11 cellular contexts compared by ENCODE assay signal in genomic region chr3:48119495-48120193, GRCh38.
A peak's percentile ranks its signal among the peaks of the same experiment; 100 is the strongest.
DNase-seq lines count a peak whose midpoint lies in the region; ATAC-seq and TF ChIP-seq lines count a peak whose summit lies in the region.
"Had no signal": no experiment of that assay in that cellular context is flagged by ENCODE, and none has a peak within 500 bp of the region (broad histone marks: within the 10 kb centered on the region; RNA-seq: fewer than 3 reads in every experiment).

No MANE protein-coding gene starts in this region.

- H3K36me3 ChIP-seq in MG63 (no peaks in the 10 kb centered on the region), mesendoderm (ENCODE audit: control insufficient read depth, insufficient read depth, low read length) (no peaks in the 10 kb centered on the region), transverse colon (no peaks in the 10 kb centered on the region)

- H2BK15ac ChIP-seq in mesendoderm (replicated peaks; ENCODE audit: low read depth), result no peak overlapping the region

- DNase-seq in MG63, result peak; percentile 67
- peak; percentile 62 for DNase-seq in fibroblast of mammary gland (ENCODE audit: low read depth)
- DNase-seq in mesendoderm, result no peak
- DNase-seq in transverse colon, result peak; percentile 22
- no peak for DNase-seq in activated CD8-positive, alpha-beta T cell treated with anti-CD3 and anti-CD28 coated beads, Interleukin-2, amount 10 ng/mL, durations not matched to agents 7 days and 5 days
- DNase-seq in amniotic stem cell (lab: John Stamatoyannopoulos, UW), result no peak
- no peak for DNase-seq in stimulated activated effector memory CD8-positive, alpha-beta T cell treated with anti-CD3 and anti-CD28 coated beads, Interleukin-12 subunit alpha, Interleukin-12 subunit beta, amount 100 ng/mL, for 72 hours (ENCODE audit: low spot score in 2 of 2)
- no peak for DNase-seq in activated CD4-positive, alpha-beta T cell treated with anti-CD3 and anti-CD28 coated beads, Interleukin-2, amount 50 U/mL, for 48 hours
- DNase-seq: cerebellar nuclear complex, NCI-H345 had no signal

- ATAC-seq in activated CD8-positive, alpha-beta T cell treated with anti-CD3 and anti-CD28 coated beads, Interleukin-2, amount 10 ng/mL, durations not matched to agents 7 days and 5 days, result no peak
- ATAC-seq in stimulated activated effector memory CD8-positive, alpha-beta T cell treated with anti-CD3 and anti-CD28 coated beads, Interleukin-12 subunit alpha, Interleukin-12 subunit beta, amount 100 ng/mL, for 72 hours, result no peak

- H3K4me2 ChIP-seq in mesendoderm (ENCODE audit: low read length), result no peak overlapping the region

- no peak overlapping the region for H3K23ac ChIP-seq in mesendoderm (ENCODE audit: low read length)

- no peak overlapping the region for H3K9ac ChIP-seq in mesendoderm (ENCODE audit: low read length)

- H3K27ac Mint-ChIP-seq in activated CD8-positive, alpha-beta T cell treated with anti-CD3 and anti-CD28 coated beads, Interleukin-2, amount 10 ng/mL, durations not matched to agents 7 days and 5 days, result no peak overlapping the region
- H3K27ac Mint-ChIP-seq in stimulated activated effector memory CD8-positive, alpha-beta T cell treated with anti-CD3 and anti-CD28 coated beads, Interleukin-12 subunit alpha, Interleukin-12 subunit beta, amount 100 ng/mL, for 72 hours, result no peak overlapping the region

- H3K36me3 Mint-ChIP-seq in activated CD8-positive, alpha-beta T cell treated with anti-CD3 and anti-CD28 coated beads, Interleukin-2, amount 10 ng/mL, durations not matched to agents 7 days and 5 days (ENCODE audit: low read depth), result no peaks in the 10 kb centered on the region
- no peaks in the 10 kb centered on the region for H3K36me3 Mint-ChIP-seq in stimulated activated effector memory CD8-positive, alpha-beta T cell treated with anti-CD3 and anti-CD28 coated beads, Interleukin-12 subunit alpha, Interleukin-12 subunit beta, amount 100 ng/mL, for 72 hours
- H3K36me3 Mint-ChIP-seq: WTC11 had no signal

- H3K79me2 ChIP-seq in mesendoderm (ENCODE audit: control insufficient read depth, insufficient read depth, low read length), result no peaks in the 10 kb centered on the region

- H4K5ac ChIP-seq in mesendoderm (ENCODE audit: low read length), result peak overlapping the region; percentile 81

- peak overlapping the region; percentile 41 for H3K18ac ChIP-seq in mesendoderm (ENCODE audit: low read length)

- H3K79me1 ChIP-seq in mesendoderm (ENCODE audit: low read length), result no peaks in the 10 kb centered on the region

- CTCF ChIA-PET in activated CD8-positive, alpha-beta T cell treated with anti-CD3 and anti-CD28 coated beads, Interleukin-2, amount 10 ng/mL, durations not matched to agents 7 days and 5 days (lab: Charles Lee), result interaction anchor here (1.5 kb wide), 1 partner anchor 32 kb away, joined by 6 read pairs; no protein-coding TSS in a partner anchor

- no peak overlapping the region for H4K8ac ChIP-seq in mesendoderm (ENCODE audit: low read depth, low read length)

- no peak overlapping the region for H3K56ac ChIP-seq in mesendoderm (ENCODE audit: low read length)

- H3K9me3 Mint-ChIP-seq in activated CD8-positive, alpha-beta T cell treated with anti-CD3 and anti-CD28 coated beads, Interleukin-2, amount 10 ng/mL, durations not matched to agents 7 days and 5 days (ENCODE audit: insufficient read depth), result no peaks in the 10 kb centered on the region
- no peaks in the 10 kb centered on the region for H3K9me3 Mint-ChIP-seq in stimulated activated effector memory CD8-positive, alpha-beta T cell treated with anti-CD3 and anti-CD28 coated beads, Interleukin-12 subunit alpha, Interleukin-12 subunit beta, amount 100 ng/mL, for 72 hours
- H3K9me3 Mint-ChIP-seq: WTC11 had no signal

- no peak overlapping the region for H3K4ac ChIP-seq in mesendoderm (ENCODE audit: low read depth, low read length)

- peaks cover 2% of the 10 kb centered on the region for H3K4me1 ChIP-seq in mesendoderm (ENCODE audit: control insufficient read depth, low read depth, low read length)
- H3K4me1 ChIP-seq in transverse colon, result peaks cover 0 to 5% (median 0%) of the 10 kb centered on the region in 4 donors

- peaks cover 2% of the 10 kb centered on the region for H3K27me3 Mint-ChIP-seq in activated CD8-positive, alpha-beta T cell treated with anti-CD3 and anti-CD28 coated beads, Interleukin-2, amount 10 ng/mL, durations not matched to agents 7 days and 5 days (ENCODE audit: low read depth)

- H2BK120ac ChIP-seq in mesendoderm (ENCODE audit: low read depth, low read length), result no peak overlapping the region

- TF ChIP-seq POLR2A in transverse colon (IDR thresholded peaks at IDR 0.05), result no peak

- peak overlapping the region; percentile 17 for H3K27ac ChIP-seq in mesendoderm (ENCODE audit: low read depth, low read length)
- H3K27ac ChIP-seq in transverse colon, result peak overlapping the region in 3 of 4 donors; percentile 5 to 40 (median 24)

- POLR2A ChIA-PET in activated CD8-positive, alpha-beta T cell treated with anti-CD3 and anti-CD28 coated beads, Interleukin-2, amount 10 ng/mL, durations not matched to agents 7 days and 5 days (lab: Charles Lee), result no interaction called here

- no peak overlapping the region for H2AK5ac ChIP-seq in mesendoderm (ENCODE audit: low read length)

- WGBS in mesendoderm (ENCODE audit: extremely low coverage, insufficient coverage, low lambda C conversion rate), result no CpG with 5 or more reads among the region's 4 CpGs
- 67 to 80% methylated on average over 3 to 4 of the region's 4 CpGs for WGBS in transverse colon (ENCODE audit: low coverage in 1 of 2), 2 donors

- in situ Hi-C loops in transverse colon (cut with MboI; ENCODE audit: low pct_ligation_motif_present in 1 of 4, low pct_unique_long_range_greater_than_20kb in 1 of 4, low sequenced_read_pairs in 3 of 4), result no loop called here

- no peaks in the 10 kb centered on the region for H3K9me3 ChIP-seq in MG63
- H3K9me3 ChIP-seq in transverse colon, result no peaks in the 10 kb centered on the region

- intact Hi-C loops in transverse colon (cut with DNase I; ENCODE audit: low total_unique reads), result no loop called here

- H3K4me3 Mint-ChIP-seq in activated CD8-positive, alpha-beta T cell treated with anti-CD3 and anti-CD28 coated beads, Interleukin-2, amount 10 ng/mL, durations not matched to agents 7 days and 5 days, result no peak overlapping the region
- H3K4me3 Mint-ChIP-seq in stimulated activated effector memory CD8-positive, alpha-beta T cell treated with anti-CD3 and anti-CD28 coated beads, Interleukin-12 subunit alpha, Interleukin-12 subunit beta, amount 100 ng/mL, for 72 hours, result no peak overlapping the region
- H3K4me3 Mint-ChIP-seq: WTC11 had no signal

- TF ChIP-seq CTCF in fibroblast of mammary gland (conservative IDR thresholded peaks at IDR 0.05; ENCODE audit: control insufficient read depth, insufficient read depth, low read depth, low read length) (no peak), transverse colon (IDR thresholded peaks at IDR 0.05) (no peak)

- H2BK5ac ChIP-seq in mesendoderm (ENCODE audit: low read length), result no peak overlapping the region

- TF ChIP-seq EP300 in transverse colon (IDR thresholded peaks at IDR 0.05; ENCODE audit: low read depth), result no peak

- H3K4me3 ChIP-seq in MG63 (no peak overlapping the region), fibroblast of mammary gland (ENCODE audit: control insufficient read depth, low read depth, low read length) (no peak overlapping the region), mesendoderm (ENCODE audit: low read length) (no peak overlapping the region), transverse colon (no peak overlapping the region)

- peaks cover 4% of the 10 kb centered on the region for H3K4me1 Mint-ChIP-seq in activated CD8-positive, alpha-beta T cell treated with anti-CD3 and anti-CD28 coated beads, Interleukin-2, amount 10 ng/mL, durations not matched to agents 7 days and 5 days (ENCODE audit: low read depth)
- peaks cover 5% of the 10 kb centered on the region for H3K4me1 Mint-ChIP-seq in stimulated activated effector memory CD8-positive, alpha-beta T cell treated with anti-CD3 and anti-CD28 coated beads, Interleukin-12 subunit alpha, Interleukin-12 subunit beta, amount 100 ng/mL, for 72 hours

- H3K27me3 ChIP-seq in MG63 (no peaks in the 10 kb centered on the region), mesendoderm (ENCODE audit: insufficient read depth, low read length, poor library complexity) (no peaks in the 10 kb centered on the region), transverse colon (no peaks in the 10 kb centered on the region)

Comparison
In these comparisons a context has a peak if more than half of its experiments do, and no peak if none do; other contexts are left out.
1. DNase-seq: peak in MG63 (single experiment), fibroblast of mammary gland (single experiment) and transverse colon (single experiment); none in mesendoderm (single experiment), activated CD8-positive, alpha-beta T cell treated with anti-CD3 and anti-CD28 coated beads, Interleukin-2, amount 10 ng/mL, durations not matched to agents 7 days and 5 days (single experiment), amniotic stem cell (single experiment), stimulated activated effector memory CD8-positive, alpha-beta T cell treated with anti-CD3 and anti-CD28 coated beads, Interleukin-12 subunit alpha, Interleukin-12 subunit beta, amount 100 ng/mL, for 72 hours (0 of 2) and activated CD4-positive, alpha-beta T cell treated with anti-CD3 and anti-CD28 coated beads, Interleukin-2, amount 50 U/mL, for 48 hours (0 of 2).